14 cellular contexts compared by ENCODE assay signal in genomic region chr6:7933794-7934193, GRCh38. TPM values are rescaled to one million over a fixed set of nuclear protein-coding genes. Genes with fewer than 3 reads are reported as not detected.
DNase-seq lines count a peak whose midpoint lies in the region; ATAC-seq and TF ChIP-seq lines count a peak whose summit lies in the region.
"Had no signal": no experiment of that assay in that cellular context is flagged by ENCODE, and none has a peak within 500 bp of the region (broad histone marks: within the 10 kb centered on the region; RNA-seq: fewer than 3 reads in every experiment).

No MANE protein-coding gene starts in this region.

- H3K27ac Mint-ChIP-seq in activated B cell treated with CpG ODN at 0.5 μM for 24 hours: peak overlapping the region; percentile 46
- H3K27ac Mint-ChIP-seq: immature natural killer cell, nephron progenitor cell had no signal

- H3K27me3 Mint-ChIP-seq in activated B cell treated with CpG ODN at 0.5 μM for 24 hours: no peaks in the 10 kb centered on the region

- no peaks in the 10 kb centered on the region for H3K27me3 ChIP-seq in psoas muscle (ENCODE audit: insufficient read depth in 3 of 3, low read length in 2 of 3)

- no peak overlapping the region for H3K4me3 ChIP-seq in psoas muscle
- H3K4me3 ChIP-seq: K562 had no signal

- H3K4me3 Mint-ChIP-seq in activated B cell treated with CpG ODN at 0.5 μM for 24 hours: no peak overlapping the region
- H3K4me3 Mint-ChIP-seq: immature natural killer cell, nephron progenitor cell had no signal

- POLR2A ChIA-PET in activated B cell treated with CpG ODN at 0.5 μM for 24 hours (lab: Charles Lee): interaction anchor here (0.9 to 2.9 kb wide), 7 partner anchors 17 to 34 kb away, joined by 3 to 9 read pairs (median 6); partner anchors contain the start of gene TXNDC5

- no peaks in the 10 kb centered on the region for H3K9me3 ChIP-seq in psoas muscle

- H3K36me3 ChIP-seq in psoas muscle (ENCODE audit: insufficient read depth in 1 of 2, low read depth in 1 of 2): no peaks in the 10 kb centered on the region

- H3K36me3 Mint-ChIP-seq in activated B cell treated with CpG ODN at 0.5 μM for 24 hours (ENCODE audit: low read depth): no peaks in the 10 kb centered on the region
- H3K36me3 Mint-ChIP-seq: immature natural killer cell had no signal

- H3K9me3 Mint-ChIP-seq in activated B cell treated with CpG ODN at 0.5 μM for 24 hours: peaks cover 3% of the 10 kb centered on the region

- TF ChIP-seq CTCF in activated B cell treated with CpG ODN at 0.5 μM for 24 hours (IDR thresholded peaks at IDR 0.05) (no peak), psoas muscle (IDR thresholded peaks at IDR 0.05) (no peak)

- CTCF ChIA-PET in activated B cell treated with CpG ODN at 0.5 μM for 24 hours (lab: Charles Lee): interaction anchor here (0.7 to 0.8 kb wide), 3 partner anchors 16 to 36 kb away, joined by 3 to 6 read pairs (median 4); no protein-coding TSS in a partner anchor

- H3K4me1 ChIP-seq in psoas muscle: no peaks in the 10 kb centered on the region

- 21 to 35% (median 24%) methylated on average over 3 of the region's 3 CpGs for WGBS in psoas muscle, 3 donors

- H3K27ac ChIP-seq in psoas muscle: no peak overlapping the region

- DNase-seq in activated B cell treated with CpG ODN at 0.5 μM for 24 hours: no peak
- no peak for DNase-seq in amygdala (lab: John Stamatoyannopoulos, UW)
- DNase-seq in psoas muscle: no peak
- no peak for DNase-seq in AG20443 (ENCODE audit: low spot score)
- DNase-seq in activated CD4-positive, alpha-beta T cell treated with anti-CD3 and anti-CD28 coated beads for 1 hour: no peak
- DNase-seq: aorta, immature natural killer cell, NCI-H510A treated with DMSO at 0.1 percent for 48 hours, nephron progenitor cell, T-helper 1 cell had no signal

- peak; percentile 97 for ATAC-seq in GM18861 (IDR thresholded peaks at IDR 0.05; ENCODE audit: unreplicated experiment)
- ATAC-seq in GM21528 (IDR thresholded peaks at IDR 0.05; ENCODE audit: low FRiP score, unreplicated experiment): peak; percentile 91
- peak; percentile 94 for ATAC-seq in HG03103 (IDR thresholded peaks at IDR 0.05; ENCODE audit: low read depth, unreplicated experiment)
- peak; percentile 98 for ATAC-seq in activated B cell treated with CpG ODN at 0.5 μM for 24 hours (ENCODE audit: low read depth)
- no peak for ATAC-seq in psoas muscle
- ATAC-seq: K562 had no signal

- intact Hi-C loops in activated B cell treated with CpG ODN at 0.5 μM for 24 hours (cut with micrococcal nuclease) (loop anchor here (1.0 to 2.0 kb wide), 5 partner anchors 16 to 210 kb away; partner anchors contain the start of gene TXNDC5), psoas muscle (cut with DNase I) (no loop called here)

- peaks cover 34% of the 10 kb centered on the region for H3K4me1 Mint-ChIP-seq in activated B cell treated with CpG ODN at 0.5 μM for 24 hours
- H3K4me1 Mint-ChIP-seq: immature natural killer cell had no signal

RNA-seq across cellular contexts. Expression of gene TXNDC5, which starts 23.2 kb away (rescaled TPM):
- total RNA-seq in activated B cell treated with CpG ODN at 0.5 μM for 24 hours (68.2 TPM in 2 replicates), psoas muscle (10 to 100 TPM; 15.5 to 33.2 (median 23.4) TPM)
- 10 to 100 TPM; 22.0 to 50.2 (median 27.3) TPM for polyA plus RNA-seq in psoas muscle

Comparison
In these comparisons a context has a peak if more than half of its experiments do, and no peak if none do; other contexts are left out.
1. ATAC-seq: peak in GM18861 (single experiment), GM21528 (single experiment), HG03103 (single experiment) and activated B cell treated with CpG ODN at 0.5 μM for 24 hours (single experiment); none in psoas muscle (0 of 4).